ENCODE assay signal across 2 cellular contexts in genomic region chr7:97871659-97872024, GRCh38.
TF ChIP-seq lines count a peak whose summit lies in the region.

No MANE protein-coding gene starts in this region.

TF ChIP-seq in GM23338, 12 proteins besides CTCF, POLR2A, EP300 and RAD21 (continued from another document):
- TF ChIP-seq REST (IDR thresholded peaks at IDR 0.05; ENCODE audit: unreplicated experiment): no peak
- TF ChIP-seq JUNB (IDR thresholded peaks at IDR 0.05; ENCODE audit: unreplicated experiment): no peak
- TF ChIP-seq ZNF462 (CRISPR knock-in tag; IDR thresholded peaks at IDR 0.05): no peak
- no peak for TF ChIP-seq ZNF331 (CRISPR knock-in tag; IDR thresholded peaks at IDR 0.05; ENCODE audit: low read depth)
- TF ChIP-seq ZNF114 (CRISPR knock-in tag; IDR thresholded peaks at IDR 0.05): no peak
- no peak for TF ChIP-seq ETS1 (IDR thresholded peaks at IDR 0.05)
- TF ChIP-seq EZH2phosphoT487 (IDR thresholded peaks at IDR 0.05; ENCODE audit: unreplicated experiment): no peak
- no peak for TF ChIP-seq STAT1 (IDR thresholded peaks at IDR 0.05; ENCODE audit: unreplicated experiment)
- no peak for TF ChIP-seq CREB1 (CRISPR knock-in tag; IDR thresholded peaks at IDR 0.05; ENCODE audit: low read depth)
- TF ChIP-seq NANOG (IDR thresholded peaks at IDR 0.05; ENCODE audit: borderline replicate concordance): no peak
- TF ChIP-seq POLR2AphosphoS5 (IDR thresholded peaks at IDR 0.05; ENCODE audit: low read depth): no peak

TF ChIP-seq in K562, 482 proteins besides CTCF, POLR2A, EP300 and RAD21 (continued from another document and continues in another):
- 0 out of 4 replicates have a peak, but pooled peaks of 1 of the 2 experiments have one; percentile 4 for TF ChIP-seq SIN3A (IDR thresholded peaks at IDR 0.05; ENCODE audit: borderline replicate concordance in 2 of 2, control insufficient read depth in 1 of 2, low read depth in 2 of 2, low read length in 2 of 2)
- TF ChIP-seq ZNF311 (CRISPR knock-in tag; IDR thresholded peaks at IDR 0.05): no peak
- 0 out of 2 replicates have a peak, but pooled peaks have one; percentile 7 for TF ChIP-seq PHB2 (IDR thresholded peaks at IDR 0.05; ENCODE audit: low read depth)
- no peak for TF ChIP-seq ZNF140 (CRISPR knock-in tag; IDR thresholded peaks at IDR 0.05)
- TF ChIP-seq CCAR2 (IDR thresholded peaks at IDR 0.05; ENCODE audit: low read depth, low read length): no peak
- peak; percentile 70 for TF ChIP-seq MGA (IDR thresholded peaks at IDR 0.05)
- peak; percentile 11; the same call in 1 of the 2 replicates for TF ChIP-seq ZNF263 (CRISPR knock-in tag; IDR thresholded peaks at IDR 0.05; ENCODE audit: borderline replicate concordance)
- peak; percentile 14; the same call in 1 of the 2 replicates for TF ChIP-seq DPF2 (IDR thresholded peaks at IDR 0.05)
- no peak for TF ChIP-seq ESRRA (IDR thresholded peaks at IDR 0.05; ENCODE audit: borderline replicate concordance, low read depth)
- 0 out of 2 replicates have a peak, but pooled peaks have one; percentile 35 for TF ChIP-seq ZBTB40 (IDR thresholded peaks at IDR 0.05)
- no peak for TF ChIP-seq ZBTB40 (CRISPR knock-in tag; IDR thresholded peaks at IDR 0.05)
- no peak for TF ChIP-seq FOXM1 (IDR thresholded peaks at IDR 0.05; ENCODE audit: low read depth)
- peak; percentile 26; the same call in 1 of the 2 replicates for TF ChIP-seq FOXM1 (CRISPR knock-in tag; IDR thresholded peaks at IDR 0.05; ENCODE audit: low read depth)
- TF ChIP-seq HMGN3 (IDR thresholded peaks at IDR 0.05; ENCODE audit: borderline replicate concordance, extremely low read depth, insufficient read length, low read depth, low read length): peak; percentile 14
- 0 out of 2 replicates have a peak, but pooled peaks have one; percentile 39 for TF ChIP-seq ZNF592 (IDR thresholded peaks at IDR 0.05)
- no peak for TF ChIP-seq NUFIP1 (IDR thresholded peaks at IDR 0.05; ENCODE audit: partially characterized antibody)
